In genomic region chr5:177671755-177672690, GRCh38 we compare ENCODE assay signal across 8 cellular contexts.
DNase-seq lines count a peak whose midpoint lies in the region; ATAC-seq and TF ChIP-seq lines count a peak whose summit lies in the region.
"Not testable (repeated sequence)": the region's sequence is repeated elsewhere in the genome, so short reads cannot be mapped to it uniquely, and the experiment has no call there.

No MANE protein-coding gene starts in this region.

- H3K4me1 Mint-ChIP-seq in nephron, result not testable (repeated sequence)

- peak overlapping the region in 2 of 3 experiments; percentile 9 to 23 for H3K4me3 Mint-ChIP-seq in nephron

- H3K27ac Mint-ChIP-seq in nephron, result not testable (repeated sequence)

- H3K36me3 ChIP-seq in BE2C, result not testable (repeated sequence)

- ATAC-seq in GM19438 (IDR thresholded peaks at IDR 0.05; ENCODE audit: low read depth, unreplicated experiment) (peak; percentile 77), HG03108 (IDR thresholded peaks at IDR 0.05; ENCODE audit: unreplicated experiment) (peak; percentile 65), SK-N-SH treated with all-trans-retinoic acid at 6 μM for 48 hours (peak; percentile 83), foreskin keratinocyte (peak; percentile 70)

- H3K9me3 ChIP-seq in BE2C, result not testable (repeated sequence)

- DNase-seq in BE2C (peak; percentile 57), activated gamma-delta T cell treated with Interleukin-2 at 50 U/mL for 16 hours (peak; percentile 60)
- not testable (repeated sequence) for DNase-seq in foreskin keratinocyte
- peak; percentile 38 for DNase-seq in stimulated activated CD8-positive, alpha-beta memory T cell treated with anti-CD3 and anti-CD28 coated beads, Interleukin-15, amount 100 ng/mL, for 24 hours (ENCODE audit: low read depth)

- H3K4me1 ChIP-seq in BE2C, foreskin keratinocyte: not testable (repeated sequence)

- H3K9me3 Mint-ChIP-seq in nephron, result not testable (repeated sequence)

- H3K27me3 ChIP-seq in BE2C, foreskin keratinocyte: not testable (repeated sequence)

- TF ChIP-seq CTCF in BE2C (IDR thresholded peaks at IDR 0.05; ENCODE audit: low read depth, low read length); foreskin keratinocyte (conservative IDR thresholded peaks at IDR 0.05); nephron (IDR thresholded peaks at IDR 0.05; ENCODE audit: unreplicated experiment in 3 of 3): not testable (repeated sequence)

- H3K36me3 Mint-ChIP-seq in nephron (ENCODE audit: low read depth), result not testable (repeated sequence)

- H3K4me3 ChIP-seq in BE2C (ENCODE audit: low read depth, low read length), result not testable (repeated sequence)

- H3K27me3 Mint-ChIP-seq in nephron (ENCODE audit: low read depth), result not testable (repeated sequence)

- H3K27ac ChIP-seq in foreskin keratinocyte, result not testable (repeated sequence)
